13 cellular contexts compared by ENCODE assay signal in genomic region chr2:99818842-99819241, GRCh38.
DNase-seq lines count a peak whose midpoint lies in the region; ATAC-seq and TF ChIP-seq lines count a peak whose summit lies in the region.
"Had no signal": no experiment of that assay in that cellular context is flagged by ENCODE, and none has a peak within 500 bp of the region (broad histone marks: within the 10 kb centered on the region; RNA-seq: fewer than 3 reads in every experiment).

No MANE protein-coding gene starts in this region.

- H3K27ac Mint-ChIP-seq in nephron: no peak overlapping the region
- H3K27ac Mint-ChIP-seq: WTC11 had no signal

- H3K4me3 Mint-ChIP-seq in nephron: no peak overlapping the region
- H3K4me3 Mint-ChIP-seq: WTC11 had no signal

- H3K9me3 Mint-ChIP-seq in nephron: peaks cover 12% of the 10 kb centered on the region

- H3K4me3 ChIP-seq in NB4 (ENCODE audit: low read depth, low read length) (no peak overlapping the region), cardiac fibroblast (replicated peaks in 1 of 2; ENCODE audit: low read depth in 2 of 2, low read length in 2 of 2) (no peak overlapping the region)
- H3K4me3 ChIP-seq: upper lobe of right lung had no signal

- peak; percentile 27 for DNase-seq in NCI-H1092 treated with DMSO at 0.1 percent for 48 hours (lab: John Stamatoyannopoulos, UW)
- no peak for DNase-seq in NCI-H1092 (lab: John Stamatoyannopoulos, UW)
- DNase-seq in NB4 (ENCODE audit: low read depth): peak; percentile 14
- DNase-seq in cardiac fibroblast (ENCODE audit: low read depth in 2 of 2): peak; percentile 18 to 58
- no peak for DNase-seq in NCI-H1930 (lab: John Stamatoyannopoulos, UW)
- no peak for DNase-seq in NCI-H510A (lab: John Stamatoyannopoulos, UW)
- DNase-seq: activated gamma-delta T cell, islet precursor cell, occipital lobe, upper lobe of right lung had no signal

- H3K27me3 Mint-ChIP-seq in nephron (ENCODE audit: low read depth): no peaks in the 10 kb centered on the region

- no peak for ATAC-seq in GM21723 (IDR thresholded peaks at IDR 0.05; ENCODE audit: unreplicated experiment)
- ATAC-seq: upper lobe of right lung, WTC11 had no signal

- no peak for TF ChIP-seq POLR2A in NB4 (IDR thresholded peaks at IDR 0.05; ENCODE audit: extremely low read depth, insufficient read length)

- peaks cover 55% of the 10 kb centered on the region for H3K36me3 Mint-ChIP-seq in nephron (ENCODE audit: low read depth)
- H3K36me3 Mint-ChIP-seq: WTC11 had no signal

- H3K4me1 Mint-ChIP-seq in nephron: peaks cover 24% of the 10 kb centered on the region

- TF ChIP-seq CTCF in NB4 (IDR thresholded peaks at IDR 0.05; ENCODE audit: low read depth, low read length) (no peak), cardiac fibroblast (IDR thresholded peaks at IDR 0.05; ENCODE audit: low read depth, low read length) (peak; percentile 22), nephron (IDR thresholded peaks at IDR 0.05; ENCODE audit: unreplicated experiment in 3 of 3) (peak; percentile 16 to 18 (median 17))

Comparison
In these comparisons a context has a peak if more than half of its experiments do, and no peak if none do; other contexts are left out.
1. DNase-seq: peak in NCI-H1092 treated with DMSO at 0.1 percent for 48 hours (single experiment), NB4 (single experiment) and cardiac fibroblast (2 of 2); none in NCI-H1092 (single experiment), NCI-H1930 (0 of 2) and NCI-H510A (single experiment).